Comparison of ENCODE assay signal across 21 cellular contexts in the genomic region with DNA sequence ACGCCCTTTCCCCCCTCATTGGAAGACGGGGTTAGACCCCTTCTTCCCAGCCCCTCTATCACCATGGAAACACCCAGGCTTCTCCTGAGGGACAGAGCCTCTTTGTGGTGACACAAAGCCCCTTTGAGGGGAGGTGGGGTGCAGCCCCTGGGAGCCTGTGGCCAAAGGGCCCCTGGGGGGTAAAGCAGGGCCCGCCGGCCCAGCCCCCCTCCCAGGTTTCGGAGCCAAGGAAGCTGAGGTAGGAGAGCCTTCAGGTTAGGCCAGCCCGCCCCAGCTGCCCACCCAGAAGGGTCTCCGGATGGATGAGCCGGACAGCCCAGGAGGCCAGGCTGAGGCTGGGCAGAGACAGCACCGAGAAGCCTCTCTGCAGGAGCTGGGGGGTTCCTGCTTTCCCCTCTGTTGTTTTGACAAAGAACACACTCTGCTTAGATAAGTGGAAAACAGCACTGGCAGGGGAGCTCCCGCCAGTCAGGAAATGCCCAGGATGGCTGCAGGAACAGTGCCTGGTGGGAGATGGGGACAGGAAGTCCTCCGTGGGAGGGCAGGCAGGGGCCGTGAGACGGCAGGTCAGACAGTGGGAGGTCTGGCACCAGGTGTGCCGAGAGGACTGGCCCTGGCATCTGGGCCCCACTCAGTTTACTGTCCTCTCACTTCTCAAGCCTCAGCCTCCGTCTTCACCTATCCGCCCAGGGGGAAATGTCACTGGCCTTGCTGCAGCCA. TPM values are rescaled to one million over a fixed set of nuclear protein-coding genes. Genes with fewer than 3 reads are reported as not detected.
A peak's percentile ranks its signal among the peaks of the same experiment; 100 is the strongest.
DNase-seq lines count a peak whose midpoint lies in the region; ATAC-seq, FAIRE-seq and TF ChIP-seq lines count a peak whose summit lies in the region.
"Had no signal": no experiment of that assay in that cellular context is flagged by ENCODE, and none has a peak within 500 bp of the region (broad histone marks: within the 10 kb centered on the region; RNA-seq: fewer than 3 reads in every experiment).

No MANE protein-coding gene starts in this region.

- H3K27ac ChIP-seq in caudate nucleus (ENCODE audit: low read depth, low read length) (peak overlapping the region; percentile 26), lower lobe of right lung (peak overlapping the region; percentile 24), thyroid gland (peak overlapping the region; percentile 57 to 75 (median 73))
- H3K27ac ChIP-seq: brain microvascular endothelial cell, hepatocyte, upper lobe of left lung had no signal

- 34 to 42% methylated on average over 12 to 16 of the region's 16 CpGs for WGBS in thyroid gland, 2 donors

- H3K9me3 ChIP-seq in lower lobe of right lung (no peaks in the 10 kb centered on the region), thyroid gland (no peaks in the 10 kb centered on the region)

- peaks cover 4% of the 10 kb centered on the region for H3K27me3 Mint-ChIP-seq in activated CD4-positive, alpha-beta memory T cell treated with anti-CD3 and anti-CD28 coated beads, Interleukin-2, amount 10 ng/mL, durations not matched to agents 7 days and 5 days
- H3K27me3 Mint-ChIP-seq: activated CD4-positive, alpha-beta T cell treated with anti-CD3 and anti-CD28 coated beads for 36 hours had no signal

- H3K4me3 Mint-ChIP-seq in activated CD4-positive, alpha-beta memory T cell treated with anti-CD3 and anti-CD28 coated beads, Interleukin-2, amount 10 ng/mL, durations not matched to agents 7 days and 5 days: no peak overlapping the region
- H3K4me3 Mint-ChIP-seq: activated CD4-positive, alpha-beta T cell treated with anti-CD3 and anti-CD28 coated beads for 36 hours; CD4-positive, CD25-positive, alpha-beta regulatory T cell; stimulated activated effector memory CD8-positive, alpha-beta T cell treated with anti-CD3 and anti-CD28 coated beads, Interleukin-12 subunit alpha, Interleukin-12 subunit beta, amount 100 ng/mL, for 72 hours had no signal

- POLR2A ChIA-PET in activated CD4-positive, alpha-beta memory T cell treated with anti-CD3 and anti-CD28 coated beads, Interleukin-2, amount 10 ng/mL, durations not matched to agents 7 days and 5 days (lab: Charles Lee): no interaction called here

- DNase-seq in caudate nucleus (lab: John Stamatoyannopoulos, UW) (no peak), lower lobe of right lung (no peak), thyroid gland (peak; percentile 65 to 76), LoVo (ENCODE audit: low spot score) (no peak), NCI-H748 (lab: John Stamatoyannopoulos, UW; ENCODE audit: unreplicated experiment) (no peak), GM12892 (ENCODE audit: insufficient read length) (no peak)
- DNase-seq in activated CD4-positive, alpha-beta memory T cell treated with anti-CD3 and anti-CD28 coated beads, Interleukin-2, amount 10 ng/mL, durations not matched to agents 7 days and 5 days: no peak
- DNase-seq: activated CD4-positive, alpha-beta T cell treated with anti-CD3 and anti-CD28 coated beads for 36 hours; activated naive CD4-positive, alpha-beta T cell treated with anti-CD3 and anti-CD28 coated beads, Interleukin-2, amount 50 U/mL, for 16 hours; activated T-cell treated with anti-CD3 and anti-CD28 coated beads for 4 hours; brain microvascular endothelial cell; CD4-positive, CD25-positive, alpha-beta regulatory T cell; effector CD4-positive, alpha-beta T cell; Kasumi-1; NCI-H1694 treated with DMSO at 0.1 percent for 48 hours; OCI-M1; T1000 had no signal

- no peak overlapping the region for H3K4me3 ChIP-seq in lower lobe of right lung
- no peak overlapping the region for H3K4me3 ChIP-seq in thyroid gland (replicated peaks in 1 of 3)
- H3K4me3 ChIP-seq: hepatocyte, upper lobe of left lung had no signal

- H3K4me1 ChIP-seq in lower lobe of right lung (peaks cover 28% of the 10 kb centered on the region), thyroid gland (peaks cover 54 to 82% of the 10 kb centered on the region in 2 donors)

- no peak for FAIRE-seq in GM12892 (lab: Jason Lieb, UNC)

- no peaks in the 10 kb centered on the region for H3K4me1 Mint-ChIP-seq in activated CD4-positive, alpha-beta memory T cell treated with anti-CD3 and anti-CD28 coated beads, Interleukin-2, amount 10 ng/mL, durations not matched to agents 7 days and 5 days
- H3K4me1 Mint-ChIP-seq: activated CD4-positive, alpha-beta T cell treated with anti-CD3 and anti-CD28 coated beads for 36 hours; CD4-positive, CD25-positive, alpha-beta regulatory T cell; stimulated activated effector memory CD8-positive, alpha-beta T cell treated with anti-CD3 and anti-CD28 coated beads, Interleukin-12 subunit alpha, Interleukin-12 subunit beta, amount 100 ng/mL, for 72 hours had no signal

- no peaks in the 10 kb centered on the region for H3K36me3 Mint-ChIP-seq in activated CD4-positive, alpha-beta memory T cell treated with anti-CD3 and anti-CD28 coated beads, Interleukin-2, amount 10 ng/mL, durations not matched to agents 7 days and 5 days (ENCODE audit: low read depth)
- H3K36me3 Mint-ChIP-seq: stimulated activated effector memory CD8-positive, alpha-beta T cell treated with anti-CD3 and anti-CD28 coated beads, Interleukin-12 subunit alpha, Interleukin-12 subunit beta, amount 100 ng/mL, for 72 hours had no signal

- CTCF ChIA-PET in activated CD4-positive, alpha-beta memory T cell treated with anti-CD3 and anti-CD28 coated beads, Interleukin-2, amount 10 ng/mL, durations not matched to agents 7 days and 5 days (lab: Charles Lee): no interaction called here

- H3K9me3 Mint-ChIP-seq in activated CD4-positive, alpha-beta memory T cell treated with anti-CD3 and anti-CD28 coated beads, Interleukin-2, amount 10 ng/mL, durations not matched to agents 7 days and 5 days: peaks cover 6% of the 10 kb centered on the region

- TF ChIP-seq CTCF in lower lobe of right lung (IDR thresholded peaks at IDR 0.05) (no peak), thyroid gland (IDR thresholded peaks at IDR 0.05) (no peak)

- intact Hi-C loops in lower lobe of right lung (cut with DNase I) (no loop called here), thyroid gland (cut with DNase I) (no loop called here)

- TF ChIP-seq RAD21 in Ishikawa (IDR thresholded peaks at IDR 0.05; ENCODE audit: low read depth): no peak

- TF ChIP-seq POLR2A in thyroid gland (IDR thresholded peaks at IDR 0.05) (no peak), GM12892 (IDR thresholded peaks at IDR 0.05; ENCODE audit: low read depth, low read length) (no peak)

- peak; percentile 22; the same call in 1 of the 2 replicates for TF ChIP-seq EP300 in Ishikawa (IDR thresholded peaks at IDR 0.05; ENCODE audit: borderline replicate concordance)

- H3K36me3 ChIP-seq in lower lobe of right lung (no peaks in the 10 kb centered on the region), thyroid gland (no peaks in the 10 kb centered on the region)
- H3K36me3 ChIP-seq: brain microvascular endothelial cell, upper lobe of left lung had no signal

- H3K27ac Mint-ChIP-seq in activated CD4-positive, alpha-beta memory T cell treated with anti-CD3 and anti-CD28 coated beads, Interleukin-2, amount 10 ng/mL, durations not matched to agents 7 days and 5 days: no peak overlapping the region
- H3K27ac Mint-ChIP-seq: activated CD4-positive, alpha-beta T cell treated with anti-CD3 and anti-CD28 coated beads for 36 hours; CD4-positive, CD25-positive, alpha-beta regulatory T cell; stimulated activated effector memory CD8-positive, alpha-beta T cell treated with anti-CD3 and anti-CD28 coated beads, Interleukin-12 subunit alpha, Interleukin-12 subunit beta, amount 100 ng/mL, for 72 hours had no signal

- ATAC-seq in lower lobe of right lung: no peak
- ATAC-seq: activated CD4-positive, alpha-beta T cell treated with anti-CD3 and anti-CD28 coated beads for 36 hours had no signal

- H3K27me3 ChIP-seq in lower lobe of right lung (ENCODE audit: low read depth): no peaks in the 10 kb centered on the region
- H3K27me3 ChIP-seq in thyroid gland: no peaks in the 10 kb centered on the region
- H3K27me3 ChIP-seq: hepatocyte, upper lobe of left lung had no signal

TF ChIP-seq in Ishikawa, 13 proteins besides CTCF, POLR2A, EP300 and RAD21:
- no peak for TF ChIP-seq CREB1 (IDR thresholded peaks at IDR 0.05; ENCODE audit: low read depth)
- no peak for TF ChIP-seq TEAD4 (IDR thresholded peaks at IDR 0.05)
- TF ChIP-seq NFIC (IDR thresholded peaks at IDR 0.05): no peak
- TF ChIP-seq FOXM1 (IDR thresholded peaks at IDR 0.05; ENCODE audit: borderline replicate concordance, low read depth): no peak
- 0 out of 2 replicates have a peak, but pooled peaks have one; percentile 62 for TF ChIP-seq ZBTB7A (IDR thresholded peaks at IDR 0.05; ENCODE audit: low read depth)

RNA-seq across cellular contexts. Expression of a gene that starts 18.2 kb away (rescaled TPM):
- total RNA-seq in lower lobe of right lung: 16.8 TPM
- total RNA-seq in thyroid gland: 100 to 1,000 TPM in 3 of 4 donors, 10 to 100 TPM in 1; 34.5 to 123 (median 111) TPM
- under 1 TPM; 0.58 to 0.71 TPM for total RNA-seq in activated CD4-positive, alpha-beta memory T cell treated with anti-CD3 and anti-CD28 coated beads, Interleukin-2, amount 10 ng/mL, durations not matched to agents 7 days and 5 days
- 0.72 TPM for polyA plus RNA-seq in GM12892 (2012; ENCODE audit: missing spikeins)

RNA-seq across cellular contexts. Expression of a gene that starts 22.5 kb away (rescaled TPM):
- total RNA-seq in lower lobe of right lung (45.1 TPM), thyroid gland (10 to 100 TPM; 50.3 to 82.7 (median 65.2) TPM)
- total RNA-seq in activated CD4-positive, alpha-beta memory T cell treated with anti-CD3 and anti-CD28 coated beads, Interleukin-2, amount 10 ng/mL, durations not matched to agents 7 days and 5 days: 10 to 100 TPM; 39.1 to 44.5 TPM
- polyA plus RNA-seq in GM12892 (2012; ENCODE audit: missing spikeins): 14.9 TPM

RNA-seq across cellular contexts. Expression of a gene that starts 56.8 kb away (rescaled TPM):
- total RNA-seq in lower lobe of right lung: 47.5 TPM
- total RNA-seq in thyroid gland: 10 to 100 TPM; 19.5 to 34.5 (median 25.6) TPM
- 10 to 100 TPM; 18.9 to 19.1 TPM for total RNA-seq in activated CD4-positive, alpha-beta memory T cell treated with anti-CD3 and anti-CD28 coated beads, Interleukin-2, amount 10 ng/mL, durations not matched to agents 7 days and 5 days
- polyA plus RNA-seq in GM12892 (2012; ENCODE audit: missing spikeins): 10.2 TPM

RNA-seq across cellular contexts. Expression of a gene that starts 56.8 kb away (rescaled TPM):
- total RNA-seq in lower lobe of right lung: 235 TPM
- 100 to 1,000 TPM in 3 of 4 donors, 10 to 100 TPM in 1; 92.6 to 216 (median 138) TPM for total RNA-seq in thyroid gland
- total RNA-seq in activated CD4-positive, alpha-beta memory T cell treated with anti-CD3 and anti-CD28 coated beads, Interleukin-2, amount 10 ng/mL, durations not matched to agents 7 days and 5 days: 10 to 100 TPM; 78.7 to 79.3 TPM
- 34.5 TPM for polyA plus RNA-seq in GM12892 (2012; ENCODE audit: missing spikeins)

Comparison
In these comparisons a context has a peak if more than half of its experiments do, and no peak if none do; other contexts are left out.
1. DNase-seq: peak in thyroid gland (2 of 2); none in caudate nucleus (0 of 61), lower lobe of right lung (single experiment), activated CD4-positive, alpha-beta memory T cell treated with anti-CD3 and anti-CD28 coated beads, Interleukin-2, amount 10 ng/mL, durations not matched to agents 7 days and 5 days (single experiment), LoVo (single experiment), NCI-H748 (single experiment) and GM12892 (single experiment).
2. RNA of a gene that starts 18.2 kb away (total RNA-seq): 34.5 to 123 TPM in thyroid gland and 16.8 TPM in lower lobe of right lung (single experiment); 0.58 to 0.71 TPM in activated CD4-positive, alpha-beta memory T cell treated with anti-CD3 and anti-CD28 coated beads, Interleukin-2, amount 10 ng/mL, durations not matched to agents 7 days and 5 days; every median in the first group is over 10 times any median in the second.
3. Peak in every context shown above with its lines, with median percentiles within 50 percentile points of each other: H3K27ac ChIP-seq.